29 cellular contexts compared by ENCODE assay signal in genomic region chr3:156763931-156764720, GRCh38.
A peak's percentile ranks its signal among the peaks of the same experiment; 100 is the strongest.
DNase-seq lines count a peak whose midpoint lies in the region; ATAC-seq and TF ChIP-seq lines count a peak whose summit lies in the region.
"Had no signal": no experiment of that assay in that cellular context is flagged by ENCODE, and none has a peak within 500 bp of the region (broad histone marks: within the 10 kb centered on the region; RNA-seq: fewer than 3 reads in every experiment).

No MANE protein-coding gene starts in this region.

- TF ChIP-seq CTCF in fibroblast of villous mesenchyme (IDR thresholded peaks at IDR 0.05; ENCODE audit: insufficient read depth, low read depth, low read length) (no peak), thyroid gland (IDR thresholded peaks at IDR 0.05) (no peak)

- H3K9me3 ChIP-seq in GM23248 (ENCODE audit: low read depth) (no peaks in the 10 kb centered on the region), SK-N-MC (ENCODE audit: low read depth, low read length) (no peaks in the 10 kb centered on the region), thyroid gland (no peaks in the 10 kb centered on the region)
- H3K9me3 ChIP-seq: adrenal gland, Caco-2, gastrocnemius medialis, psoas muscle, sigmoid colon, thoracic aorta had no signal

- intact Hi-C loops in thyroid gland (cut with DNase I) = no loop called here

- DNase-seq in GM23248 (no peak), SK-N-MC (ENCODE audit: low read depth, low spot score) (peak; percentile 92), fibroblast of villous mesenchyme (ENCODE audit: low read depth) (peak; percentile 47), thyroid gland (peak; percentile 32 to 50), DMS53 (lab: John Stamatoyannopoulos, UW) (no peak)
- DNase-seq: activated CD4-positive, alpha-beta T cell treated with anti-CD3 and anti-CD28 coated beads for 48 hours; activated T-cell treated with anti-CD3 and anti-CD28 coated beads, Interleukin-2, amount 50 U/mL, for 24 hours; adrenal gland; Caco-2; DMS79 treated with DMSO at 0.1 percent for 48 hours; effector memory CD4-positive, alpha-beta T cell; gastrocnemius medialis; left colon; NCI-H187 treated with DMSO at 0.1 percent for 48 hours; NCI-H2171 treated with DMSO at 0.1 percent for 48 hours; NCI-H524; PC-9; psoas muscle; SHP77 treated with DMSO at 0.1 percent for 48 hours; sigmoid colon; SW 1271; T1000; WERI-Rb-1 had no signal

- in situ Hi-C loops in GM23248 (cut with MboI) = no loop called here

- no peak for TF ChIP-seq POLR2A in thyroid gland (IDR thresholded peaks at IDR 0.05)

- H3F3A ChIP-seq in GM23248 (ENCODE audit: insufficient read depth) = peaks cover 38% of the 10 kb centered on the region

- H3K9ac ChIP-seq in GM23248 (no peak overlapping the region), SK-N-MC (ENCODE audit: insufficient read length) (peak overlapping the region; percentile 62)

- 60 to 71% methylated on average over 12 of the region's 12 CpGs for WGBS in GM23248 (ENCODE audit: low coverage in 1 of 2, low lambda C conversion rate in 2 of 2, missing lambda C conversion rate in 2 of 2), 2 experiments
- WGBS in thyroid gland, 2 donors = 49 to 53% methylated on average over 12 of the region's 12 CpGs

- H3K4me1 ChIP-seq in GM23248 (ENCODE audit: insufficient read depth) = peaks cover 44% of the 10 kb centered on the region
- H3K4me1 ChIP-seq in thyroid gland = peaks cover 2 to 8% of the 10 kb centered on the region in 2 donors
- H3K4me1 ChIP-seq: adrenal gland, Caco-2 had no signal

- H3K27ac ChIP-seq in GM23248 (peak overlapping the region; percentile 66), SK-N-MC (peak overlapping the region; percentile 94), thyroid gland (no peak overlapping the region)
- H3K27ac ChIP-seq: adrenal gland, C4-2B, gastrocnemius medialis, hepatocyte, PC-9, psoas muscle, thoracic aorta, WERI-Rb-1 had no signal

- no peaks in the 10 kb centered on the region for H4K20me1 ChIP-seq in GM23248 (ENCODE audit: insufficient read depth)

- H3K9me2 ChIP-seq in GM23248 (ENCODE audit: insufficient read depth) = no peaks in the 10 kb centered on the region

- H3K4me3 ChIP-seq in GM23248 (no peak overlapping the region), SK-N-MC (peak overlapping the region; percentile 64), fibroblast of villous mesenchyme (ENCODE audit: low read depth, low read length) (no peak overlapping the region), thyroid gland (replicated peaks in 1 of 3) (no peak overlapping the region)
- H3K4me3 ChIP-seq: adrenal gland, gastrocnemius medialis, hepatocyte, PC-9, psoas muscle, sigmoid colon, thoracic aorta had no signal

- ATAC-seq in GM19395 (IDR thresholded peaks at IDR 0.05; ENCODE audit: unreplicated experiment) (no peak), GM21717 (IDR thresholded peaks at IDR 0.05; ENCODE audit: unreplicated experiment) (no peak)
- ATAC-seq: esophagus mucosa, gastrocnemius medialis, left colon, psoas muscle had no signal

- no peaks in the 10 kb centered on the region for H3K36me3 ChIP-seq in GM23248 (ENCODE audit: low read depth)
- no peaks in the 10 kb centered on the region for H3K36me3 ChIP-seq in SK-N-MC (ENCODE audit: insufficient read depth, low read length)
- no peaks in the 10 kb centered on the region for H3K36me3 ChIP-seq in thyroid gland
- H3K36me3 ChIP-seq: adrenal gland, gastrocnemius medialis, sigmoid colon, thoracic aorta, WERI-Rb-1 had no signal

- no peak overlapping the region for H3K4me2 ChIP-seq in GM23248 (ENCODE audit: unreplicated experiment)
- H3K4me2 ChIP-seq: hepatocyte, PC-9 had no signal

- H3K27me3 ChIP-seq in GM23248 (replicated peaks; ENCODE audit: insufficient read depth) (no peaks in the 10 kb centered on the region), thyroid gland (no peaks in the 10 kb centered on the region)
- H3K27me3 ChIP-seq: adrenal gland, gastrocnemius medialis, hepatocyte, sigmoid colon had no signal

- H3K79me2 ChIP-seq in GM23248 (ENCODE audit: insufficient read depth) = no peaks in the 10 kb centered on the region
- H3K79me2 ChIP-seq: hepatocyte had no signal

- no peak overlapping the region for H2AFZ ChIP-seq in GM23248
- H2AFZ ChIP-seq: hepatocyte, PC-9 had no signal

Comparison
In these comparisons a context has a peak if more than half of its experiments do, and no peak if none do; other contexts are left out.
1. DNase-seq: peak in SK-N-MC (single experiment), fibroblast of villous mesenchyme (single experiment) and thyroid gland (2 of 2); none in GM23248 (single experiment) and DMS53 (single experiment).
2. H3K27ac ChIP-seq: peak in GM23248 (single experiment) and SK-N-MC (single experiment); none in thyroid gland (0 of 3).